In the genomic region with DNA sequence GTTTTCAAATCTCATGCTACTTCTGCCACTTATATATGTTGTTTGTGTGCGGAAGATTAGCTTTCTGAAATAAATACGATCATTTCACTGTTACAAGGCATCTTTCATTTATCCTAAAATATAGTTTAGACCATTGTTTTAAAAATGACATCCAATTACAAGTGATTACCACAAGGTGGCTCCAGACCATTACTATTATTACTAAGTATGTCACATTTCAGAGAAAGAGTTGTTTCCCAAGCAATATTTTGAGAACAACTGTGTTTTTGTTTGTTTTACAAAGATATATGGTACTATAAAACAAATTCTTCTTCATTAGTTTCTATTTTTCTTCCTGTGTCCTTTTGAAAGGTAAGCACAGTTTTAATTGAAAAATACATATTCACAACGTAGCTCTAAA, we compare ENCODE assay signal across 8 cellular contexts.
DNase-seq lines count a peak whose midpoint lies in the region; ATAC-seq and TF ChIP-seq lines count a peak whose summit lies in the region.

No MANE protein-coding gene starts in this region.

- no peaks in the 10 kb centered on the region for H3K4me1 ChIP-seq in spleen

- peaks cover 0 to under 1% (median 0%) of the 10 kb centered on the region in 7 donors for H3K27me3 ChIP-seq in spleen (replicated peaks in 1 of 7)

- no peaks in the 10 kb centered on the region for H3K36me3 ChIP-seq in spleen

- H3K4me3 ChIP-seq in fibroblast of pulmonary artery (replicated peaks; ENCODE audit: low read depth, low read length) (no peak overlapping the region), spleen (no peak overlapping the region)

- WGBS in spleen, 5 donors: 60 to 82% (median 68%) methylated on average over 3 of the region's 3 CpGs

- no peak for TF ChIP-seq POLR2A in spleen (IDR thresholded peaks at IDR 0.05)

- no peaks in the 10 kb centered on the region for H3K9me3 ChIP-seq in spleen

- no peak overlapping the region for H3K27ac ChIP-seq in spleen

- DNase-seq in DMS53 treated with DMSO at 0.1 percent for 48 hours (lab: John Stamatoyannopoulos, UW; ENCODE audit: unreplicated experiment): peak; percentile 10
- DNase-seq in RPMI7951 (ENCODE audit: low read depth): peak; percentile 46
- peak; percentile 79 for DNase-seq in fibroblast of pulmonary artery (ENCODE audit: low read depth)
- no peak for DNase-seq in spleen
- no peak for DNase-seq in OCI-M2 (lab: John Stamatoyannopoulos, UW; ENCODE audit: unreplicated experiment)
- no peak for DNase-seq in retina
- DNase-seq in activated naive CD4-positive, alpha-beta T cell (lab: John Stamatoyannopoulos, UW): no peak

- TF ChIP-seq CTCF in fibroblast of pulmonary artery (IDR thresholded peaks at IDR 0.05; ENCODE audit: low read length, missing control alignments): peak; percentile 56
- peak in 10 of 11 experiments; percentile 15 to 65 (median 48) for TF ChIP-seq CTCF in spleen (IDR thresholded peaks at IDR 0.05 in 8 of 11, conservative IDR thresholded peaks at IDR 0.05 in 3 of 11)

- intact Hi-C loops in spleen (cut with DNase I; ENCODE audit: low total_unique reads): loop anchor here (5.0 kb wide), 1 partner anchor 741 kb away; no protein-coding TSS in a partner anchor

- ATAC-seq in HG02885 (IDR thresholded peaks at IDR 0.05; ENCODE audit: poor library complexity, unreplicated experiment): peak; percentile 72

Comparison
In these comparisons a context has a peak if more than half of its experiments do, and no peak if none do; other contexts are left out.
1. DNase-seq: peak in DMS53 treated with DMSO at 0.1 percent for 48 hours (single experiment), RPMI7951 (single experiment) and fibroblast of pulmonary artery (single experiment); none in spleen (single experiment), OCI-M2 (single experiment), retina (single experiment) and activated naive CD4-positive, alpha-beta T cell (0 of 4).